1 cellular context compared by ENCODE assay signal in the genomic region with DNA sequence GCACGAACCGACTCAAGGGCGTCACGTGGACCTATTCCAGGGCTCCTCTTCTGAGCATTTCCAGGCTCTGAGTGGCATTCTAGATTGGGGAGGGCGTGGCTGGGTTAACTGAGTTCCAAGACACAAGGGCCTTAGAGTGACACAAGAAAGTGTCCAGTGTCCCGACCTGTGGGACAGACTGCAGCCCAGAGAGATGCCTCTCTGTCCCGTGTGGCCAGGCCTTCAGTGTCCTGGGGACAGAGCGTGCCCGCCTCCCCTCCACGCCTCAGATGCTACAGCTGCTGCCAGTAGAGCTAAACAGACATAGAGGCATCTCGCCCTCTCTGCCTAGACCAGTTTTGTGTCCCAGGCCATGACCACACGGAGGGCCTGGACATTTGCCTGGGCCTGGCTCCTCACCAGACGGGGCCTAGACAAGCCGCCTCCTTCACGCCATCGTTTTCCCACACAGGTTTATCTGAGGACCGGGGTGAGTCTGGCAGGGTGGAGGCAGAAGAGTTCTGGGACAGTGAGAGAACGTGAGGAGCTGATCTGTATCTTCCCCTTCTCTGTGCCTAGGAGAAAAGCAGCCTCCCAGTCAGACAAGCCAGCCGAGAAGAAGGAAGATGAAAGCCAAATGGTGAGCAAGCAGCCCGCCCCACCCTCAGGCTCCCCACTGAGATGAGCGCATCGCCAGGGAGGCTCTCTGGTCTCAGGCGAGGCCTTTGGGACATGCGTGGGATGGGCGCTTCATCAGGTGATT.
TF ChIP-seq lines count a peak whose summit lies in the region.

No MANE protein-coding gene starts in this region.

TF ChIP-seq in HCT116, 20 proteins besides CTCF, POLR2A, EP300 and RAD21:
- TF ChIP-seq EZH2phosphoT487 (IDR thresholded peaks at IDR 0.05; ENCODE audit: borderline replicate concordance) (no peak), CBX3 (IDR thresholded peaks at IDR 0.05; ENCODE audit: low read depth) (no peak), EGR1 (IDR thresholded peaks at IDR 0.05; ENCODE audit: low read depth) (no peak), ZFX (IDR thresholded peaks at IDR 0.05) (no peak), EZH2 (IDR thresholded peaks at IDR 0.05) (no peak), SRF (IDR thresholded peaks at IDR 0.05; ENCODE audit: low read depth) (no peak), CEBPB (IDR thresholded peaks at IDR 0.05; ENCODE audit: low read depth) (no peak), FOSL1 (IDR thresholded peaks at IDR 0.05; ENCODE audit: low read depth) (no peak), TCF7L2 (IDR thresholded peaks at IDR 0.05; ENCODE audit: borderline replicate concordance, extremely low read depth, insufficient read depth, insufficient read length) (no peak), JUND (IDR thresholded peaks at IDR 0.05) (no peak), ZNF274 (IDR thresholded peaks at IDR 0.05; ENCODE audit: low read depth, low read length) (no peak), ZBTB33 (IDR thresholded peaks at IDR 0.05; ENCODE audit: extremely low read depth, insufficient replicate concordance, low read length) (no peak), SIN3A (IDR thresholded peaks at IDR 0.05; ENCODE audit: low read depth) (no peak), YY1 (IDR thresholded peaks at IDR 0.05; ENCODE audit: extremely low read depth, insufficient replicate concordance, low read depth, low read length) (no peak), POLR2AphosphoS5 (IDR thresholded peaks at IDR 0.05; ENCODE audit: low read depth, low read length) (no peak), ELF1 (IDR thresholded peaks at IDR 0.05; ENCODE audit: borderline replicate concordance, low read depth) (no peak), SP1 (IDR thresholded peaks at IDR 0.05; ENCODE audit: low read depth) (no peak), REST (IDR thresholded peaks at IDR 0.05; ENCODE audit: low read depth) (no peak)
